8 cellular contexts compared by ENCODE assay signal in genomic region chr20:1465470-1466210, GRCh38. TPM values are rescaled to one million over a fixed set of nuclear protein-coding genes. Genes with fewer than 3 reads are reported as not detected.
A peak's percentile ranks its signal among the peaks of the same experiment; 100 is the strongest.
DNase-seq lines count a peak whose midpoint lies in the region; TF ChIP-seq lines count a peak whose summit lies in the region.

No MANE protein-coding gene starts in this region.

- H3K4me1 ChIP-seq in esophagus squamous epithelium: peaks cover 20 to 75% (median 44%) of the 10 kb centered on the region in 3 donors

- CTCF ChIA-PET in GM10248 (lab: Yijun Ruan, JAX): interaction anchor here (1.3 to 4.2 kb wide), 11 partner anchors 11 to 269 kb away, joined by 4 to 44 read pairs (median 7); no protein-coding TSS in a partner anchor

- peaks cover 0 to 47% (median 5%) of the 10 kb centered on the region in 3 donors for H3K36me3 ChIP-seq in esophagus squamous epithelium

- H3K27me3 ChIP-seq in esophagus squamous epithelium: no peaks in the 10 kb centered on the region

- no peaks in the 10 kb centered on the region for H3K9me3 ChIP-seq in esophagus squamous epithelium

- DNase-seq in EH (ENCODE audit: low read depth): peak; percentile 41
- peak; percentile 61 for DNase-seq in RKO (ENCODE audit: low spot score)
- no peak for DNase-seq in esophagus squamous epithelium (lab: John Stamatoyannopoulos, UW)
- DNase-seq in pons (ENCODE audit: low spot score): peak; percentile 7
- no peak for DNase-seq in NCI-H446 treated with DMSO at 0.1 percent for 48 hours (lab: John Stamatoyannopoulos, UW)
- no peak for DNase-seq in AG08396 (ENCODE audit: low spot score)
- DNase-seq in GM10248 (ENCODE audit: extremely low spot score): no peak
- DNase-seq in Ammon's horn (ENCODE audit: low spot score): no peak

- intact Hi-C loops in esophagus squamous epithelium (cut with DNase I): no loop called here

- H3K4me3 ChIP-seq in esophagus squamous epithelium: peak overlapping the region; percentile 84 to 100 (median 100)

- WGBS in esophagus squamous epithelium, 2 donors: 26 to 29% methylated on average over 12 of the region's 12 CpGs

- TF ChIP-seq POLR2A in esophagus squamous epithelium (IDR thresholded peaks at IDR 0.05): no peak

- POLR2A ChIA-PET in GM10248 (lab: Yijun Ruan, JAX): no interaction called here

- TF ChIP-seq CTCF in esophagus squamous epithelium (IDR thresholded peaks at IDR 0.05) (no peak), GM10248 (IDR thresholded peaks at IDR 0.05; ENCODE audit: control extremely low read depth, extremely low read depth, low read depth, missing control alignments) (no peak)

- peak overlapping the region; percentile 95 to 97 (median 96) for H3K27ac ChIP-seq in esophagus squamous epithelium

RNA-seq across cellular contexts. Expression of gene NSFL1C, which starts 1.0 kb away (rescaled TPM):
- 10 to 100 TPM; 41.5 to 65.6 (median 59.3) TPM for total RNA-seq in esophagus squamous epithelium

RNA-seq across cellular contexts. Expression of gene SIRPB2, which starts 25.6 kb away (rescaled TPM):
- total RNA-seq in esophagus squamous epithelium: 1 to 10 TPM; 1.2 to 5.9 (median 1.9) TPM

Comparison
In these comparisons a context has a peak if more than half of its experiments do, and no peak if none do; other contexts are left out.
1. DNase-seq: peak in EH (single experiment), RKO (single experiment) and pons (single experiment); none in esophagus squamous epithelium (single experiment), NCI-H446 treated with DMSO at 0.1 percent for 48 hours (single experiment), AG08396 (single experiment), GM10248 (single experiment) and Ammon's horn (single experiment).